Comparison of ENCODE assay signal across 28 cellular contexts in the genomic region with DNA sequence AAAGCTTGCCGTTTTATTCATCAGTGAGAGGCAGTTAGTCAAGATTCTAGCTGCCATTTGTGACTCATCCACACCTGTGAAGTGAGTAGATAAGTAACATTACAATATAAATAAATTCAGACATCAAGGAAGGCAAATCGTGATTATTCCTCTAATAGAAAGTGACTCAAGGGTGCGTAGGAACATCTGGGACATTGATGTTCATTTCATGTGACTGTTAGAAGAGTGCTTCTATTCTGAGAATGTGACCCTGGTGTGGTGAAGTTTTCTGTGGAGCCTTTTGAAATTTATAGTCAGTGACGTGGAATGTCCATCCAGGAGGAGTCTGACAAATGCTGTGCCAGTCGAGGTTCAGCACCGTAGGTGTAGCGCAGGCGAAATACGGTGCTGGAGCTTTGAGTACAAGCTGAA. TPM values are rescaled to one million over a fixed set of nuclear protein-coding genes. Genes with fewer than 3 reads are reported as not detected.
"Had no signal": no experiment of that assay in that cellular context is flagged by ENCODE, and none has a peak within 500 bp of the region (broad histone marks: within the 10 kb centered on the region; RNA-seq: fewer than 3 reads in every experiment).

No MANE protein-coding gene starts in this region.

- H3K4me3 Mint-ChIP-seq: activated naive CD8-positive, alpha-beta T cell treated with anti-CD3 and anti-CD28 coated beads for 36 hours; central memory CD8-positive, alpha-beta T cell; mesothelial cell of epicardium; naive thymus-derived CD4-positive, alpha-beta T cell; T-helper 2 cell treated with Interferon-gamma antibody and Interleukin-4, amounts not matched to agents 5 μg/mL and 100 μg/mL, for 36 hours had no signal

- H3K4me1 ChIP-seq: ascending aorta, esophagus squamous epithelium, parathyroid adenoma, psoas muscle, spleen, suprapubic skin, tibial artery had no signal

- DNase-seq: activated CD4-positive, alpha-beta T cell treated with anti-CD3 and anti-CD28 coated beads for 4 hours; activated CD4-positive, alpha-beta T cell treated with anti-CD3 and anti-CD28 coated beads, Interleukin-2, amount 50 U/mL, for 4 hours; activated effector memory CD4-positive, alpha-beta T cell treated with Interleukin-2 at 50 U/mL for 16 hours; activated naive CD4-positive, alpha-beta T cell treated with Interleukin-2 at 50 U/mL for 16 hours; activated naive CD8-positive, alpha-beta T cell treated with anti-CD3 and anti-CD28 coated beads for 36 hours; brain microvascular endothelial cell; dermis blood vessel endothelial cell; effector CD4-positive, alpha-beta T cell; esophagus squamous epithelium; left cardiac atrium; naive thymus-derived CD4-positive, alpha-beta T cell; psoas muscle; right cardiac atrium; spleen; stimulated activated naive CD4-positive, alpha-beta T cell; T-helper 1 cell; tibial artery had no signal

- H3K4me3 ChIP-seq: ascending aorta, esophagus squamous epithelium, psoas muscle, spleen, suprapubic skin, tibial artery had no signal

- ATAC-seq: naive thymus-derived CD4-positive, alpha-beta T cell; psoas muscle had no signal

- H3K36me3 ChIP-seq: ascending aorta, brain microvascular endothelial cell, esophagus squamous epithelium, spleen, suprapubic skin, tibial artery had no signal

- H3K27ac ChIP-seq: ascending aorta, brain microvascular endothelial cell, epithelial cell of prostate, esophagus squamous epithelium, parathyroid adenoma, psoas muscle, spleen, suprapubic skin, tibial artery had no signal

- H3K36me3 Mint-ChIP-seq: activated naive CD8-positive, alpha-beta T cell treated with anti-CD3 and anti-CD28 coated beads for 36 hours; mesothelial cell of epicardium; naive thymus-derived CD4-positive, alpha-beta T cell had no signal

- FAIRE-seq: frontal cortex, islet of Langerhans had no signal

- H3K9me3 ChIP-seq: ascending aorta, esophagus squamous epithelium, psoas muscle, suprapubic skin, tibial artery had no signal

- H3K27me3 ChIP-seq: ascending aorta, brain microvascular endothelial cell, esophagus squamous epithelium, spleen, suprapubic skin, tibial artery had no signal

- H3K27ac Mint-ChIP-seq: activated naive CD8-positive, alpha-beta T cell treated with anti-CD3 and anti-CD28 coated beads for 36 hours; mesothelial cell of epicardium; naive thymus-derived CD4-positive, alpha-beta T cell; T-helper 2 cell treated with Interferon-gamma antibody and Interleukin-4, amounts not matched to agents 5 μg/mL and 100 μg/mL, for 36 hours had no signal

- H3K4me1 Mint-ChIP-seq: activated naive CD8-positive, alpha-beta T cell treated with anti-CD3 and anti-CD28 coated beads for 36 hours; central memory CD8-positive, alpha-beta T cell; mesothelial cell of epicardium; naive thymus-derived CD4-positive, alpha-beta T cell had no signal

RNA-seq across cellular contexts. Expression of gene FAM240B, which starts 48.4 kb away (rescaled TPM):
- total RNA-seq: activated naive CD8-positive, alpha-beta T cell treated with anti-CD3 and anti-CD28 coated beads for 36 hours; ascending aorta; dermis blood vessel endothelial cell; esophagus squamous epithelium; frontal cortex; left cardiac atrium; liver; mesothelial cell of epicardium; naive thymus-derived CD4-positive, alpha-beta T cell; right cardiac atrium; spleen; suprapubic skin; ureter had no signal
